ENCODE assay signal across 19 cellular contexts in genomic region chr10:28284126-28284525, GRCh38. TPM values are rescaled to one million over a fixed set of nuclear protein-coding genes. Genes with fewer than 3 reads are reported as not detected.
DNase-seq lines count a peak whose midpoint lies in the region; ATAC-seq and TF ChIP-seq lines count a peak whose summit lies in the region.
"Had no signal": no experiment of that assay in that cellular context is flagged by ENCODE, and none has a peak within 500 bp of the region (broad histone marks: within the 10 kb centered on the region; RNA-seq: fewer than 3 reads in every experiment).

No MANE protein-coding gene starts in this region.

- H3K4me3 ChIP-seq in GM23338 (no peak overlapping the region), OCI-LY7 (ENCODE audit: low read depth, low read length, poor library complexity, severe bottlenecking) (peak overlapping the region; percentile 3), esophagus squamous epithelium (no peak overlapping the region), prostate gland (no peak overlapping the region)
- H3K4me3 ChIP-seq: coronary artery, testis had no signal

- CTCF ChIA-PET in OCI-LY7 (lab: Charles Lee; ENCODE audit: unreplicated experiment), result interaction anchor here (1.0 kb wide), 1 partner anchor 19 kb away, joined by 3 read pairs; the partner anchor contains the start of gene MPP7
- CTCF ChIA-PET in activated naive CD4-positive, alpha-beta T cell treated with anti-CD3 and anti-CD28 coated beads for 36 hours (lab: Charles Lee), result interaction anchor here (1.0 to 1.7 kb wide), 3 partner anchors 13 to 97 kb away, joined by 3 to 7 read pairs (median 3); no protein-coding TSS in a partner anchor

- no peak for ATAC-seq in GM23338
- ATAC-seq in GM19452 (IDR thresholded peaks at IDR 0.05; ENCODE audit: unreplicated experiment), result no peak
- ATAC-seq: right cardiac atrium had no signal

- TF ChIP-seq CTCF in GM23338 (conservative IDR thresholded peaks at IDR 0.05; ENCODE audit: low read depth in 2 of 2) (no peak), OCI-LY7 (conservative IDR thresholded peaks at IDR 0.05; ENCODE audit: low read length) (no peak), esophagus squamous epithelium (IDR thresholded peaks at IDR 0.05) (no peak), prostate gland (IDR thresholded peaks at IDR 0.05) (no peak)

- H3K27me3 Mint-ChIP-seq in GM23338 (ENCODE audit: insufficient read depth, low read depth, poor library complexity), result no peaks in the 10 kb centered on the region
- no peaks in the 10 kb centered on the region for H3K27me3 Mint-ChIP-seq in activated naive CD4-positive, alpha-beta T cell treated with anti-CD3 and anti-CD28 coated beads for 36 hours (ENCODE audit: low read depth)
- H3K27me3 Mint-ChIP-seq: activated B cell treated with CpG ODN at 0.5 μM for 24 hours had no signal

- H3K9me3 Mint-ChIP-seq in GM23338, result no peaks in the 10 kb centered on the region
- no peaks in the 10 kb centered on the region for H3K9me3 Mint-ChIP-seq in activated naive CD4-positive, alpha-beta T cell treated with anti-CD3 and anti-CD28 coated beads for 36 hours
- H3K9me3 Mint-ChIP-seq: activated B cell treated with CpG ODN at 0.5 μM for 24 hours, IgD-negative memory B cell, immature natural killer cell, neural crest cell had no signal

- no peak for TF ChIP-seq POLR2A in esophagus squamous epithelium (IDR thresholded peaks at IDR 0.05)
- TF ChIP-seq POLR2A in prostate gland (IDR thresholded peaks at IDR 0.05), result no peak

- peaks cover 20% of the 10 kb centered on the region for H3K4me1 Mint-ChIP-seq in GM23338
- H3K4me1 Mint-ChIP-seq in activated naive CD4-positive, alpha-beta T cell treated with anti-CD3 and anti-CD28 coated beads for 36 hours (ENCODE audit: low read depth), result peaks cover 58% of the 10 kb centered on the region

- H3K27me3 ChIP-seq in GM23338 (ENCODE audit: insufficient read depth) (no peaks in the 10 kb centered on the region), esophagus squamous epithelium (no peaks in the 10 kb centered on the region), prostate gland (replicated peaks; ENCODE audit: insufficient read depth) (no peaks in the 10 kb centered on the region)
- H3K27me3 ChIP-seq: testis had no signal

- no peaks in the 10 kb centered on the region for H3K79me2 ChIP-seq in GM23338 (replicated peaks; ENCODE audit: insufficient read depth)
- peaks cover 45% of the 10 kb centered on the region; the same call in 1 of the 2 replicates for H3K79me2 ChIP-seq in OCI-LY7 (ENCODE audit: insufficient read depth, low read depth, low read length)

- H3K9me3 ChIP-seq in OCI-LY7 (ENCODE audit: low read length) (no peaks in the 10 kb centered on the region), esophagus squamous epithelium (no peaks in the 10 kb centered on the region), prostate gland (no peaks in the 10 kb centered on the region)
- H3K9me3 ChIP-seq: testis had no signal

- H3K27ac Mint-ChIP-seq in GM23338, result peak overlapping the region; percentile 26; the same call in 1 of the 2 replicates
- H3K27ac Mint-ChIP-seq in activated naive CD4-positive, alpha-beta T cell treated with anti-CD3 and anti-CD28 coated beads for 36 hours, result no peak overlapping the region
- H3K27ac Mint-ChIP-seq: activated B cell treated with CpG ODN at 0.5 μM for 24 hours had no signal

- no peaks in the 10 kb centered on the region for H4K20me1 ChIP-seq in GM23338 (replicated peaks; ENCODE audit: insufficient read depth)
- H4K20me1 ChIP-seq in OCI-LY7 (ENCODE audit: insufficient read depth, low read length), result no peaks in the 10 kb centered on the region

- POLR2A ChIA-PET in OCI-LY7 (lab: Charles Lee), result interaction anchor here (1.0 to 2.4 kb wide), 11 partner anchors 9 to 75 kb away, joined by 3 to 16 read pairs (median 6); no protein-coding TSS in a partner anchor

- H3K4me1 ChIP-seq in GM23338 (ENCODE audit: insufficient read depth) (0 out of 2 replicates have a peak, but pooled peaks cover 9% of the 10 kb centered on the region), OCI-LY7 (ENCODE audit: insufficient read depth, low read length, poor library complexity, severe bottlenecking) (peaks cover 75% of the 10 kb centered on the region), esophagus squamous epithelium (peaks cover 0 to 51% (median 23%) of the 10 kb centered on the region in 3 donors), prostate gland (replicated peaks) (peaks cover 5% of the 10 kb centered on the region)
- H3K4me1 ChIP-seq: testis had no signal

- H3K9me2 ChIP-seq in GM23338 (ENCODE audit: insufficient read depth), result no peaks in the 10 kb centered on the region
- H3K9me2 ChIP-seq in OCI-LY7 (ENCODE audit: insufficient read depth, low read length), result no peaks in the 10 kb centered on the region

- no TSS peak for BruUV-seq in OCI-LY7 (replicated peaks; lab: Mats Ljungman, UMichigan)

- H3K4me3 Mint-ChIP-seq in GM23338, result no peak overlapping the region
- H3K4me3 Mint-ChIP-seq in activated naive CD4-positive, alpha-beta T cell treated with anti-CD3 and anti-CD28 coated beads for 36 hours, result no peak overlapping the region
- H3K4me3 Mint-ChIP-seq: activated B cell treated with CpG ODN at 0.5 μM for 24 hours, IgD-negative memory B cell, immature natural killer cell, neural crest cell had no signal

- H3K36me3 ChIP-seq in GM23338 (ENCODE audit: insufficient read depth) (no peaks in the 10 kb centered on the region), OCI-LY7 (ENCODE audit: insufficient read depth, low read length) (no peaks in the 10 kb centered on the region; the same call in 1 of the 2 replicates), esophagus squamous epithelium (no peaks in the 10 kb centered on the region), prostate gland (no peaks in the 10 kb centered on the region)

- H3F3A ChIP-seq in GM23338 (replicated peaks; ENCODE audit: low read depth), result no peaks in the 10 kb centered on the region

- H3K27ac ChIP-seq in GM23338 (ENCODE audit: low read depth) (no peak overlapping the region), OCI-LY7 (ENCODE audit: low read depth, low read length, poor library complexity, severe bottlenecking) (peak overlapping the region; percentile 97), esophagus squamous epithelium (peak overlapping the region; percentile 50 to 72 (median 54)), prostate gland (peak overlapping the region; percentile 38 to 52)
- H3K27ac ChIP-seq: testis had no signal

- no peak overlapping the region for H3K4me2 ChIP-seq in GM23338
- H3K4me2 ChIP-seq in OCI-LY7 (ENCODE audit: low read length), result peak overlapping the region; percentile 74

- H3K36me3 Mint-ChIP-seq in GM23338 (ENCODE audit: low read depth), result no peaks in the 10 kb centered on the region
- no peaks in the 10 kb centered on the region for H3K36me3 Mint-ChIP-seq in activated naive CD4-positive, alpha-beta T cell treated with anti-CD3 and anti-CD28 coated beads for 36 hours (ENCODE audit: low read depth)
- H3K36me3 Mint-ChIP-seq: immature natural killer cell had no signal

- no peak for DNase-seq in GM23338 (ENCODE audit: low spot score)
- DNase-seq in OCI-LY7 (ENCODE audit: low spot score), result peak; percentile 45
- no peak for DNase-seq in esophagus squamous epithelium (lab: John Stamatoyannopoulos, UW)
- peak; percentile 70 for DNase-seq in prostate gland (ENCODE audit: low spot score)
- no peak for DNase-seq in NCI-H2196 (lab: John Stamatoyannopoulos, UW; ENCODE audit: unreplicated experiment)
- DNase-seq in activated naive CD4-positive, alpha-beta T cell treated with anti-CD3 and anti-CD28 coated beads for 36 hours, result no peak
- no peak for DNase-seq in NCI-H510A treated with DMSO at 0.1 percent for 48 hours (lab: John Stamatoyannopoulos, UW)
- DNase-seq: activated B cell treated with CpG ODN at 0.5 μM for 24 hours; activated gamma-delta T cell; DMS79; immature natural killer cell; NCI-H774; right cardiac atrium; stimulated activated CD4-positive, alpha-beta T cell treated with anti-CD3 and anti-CD28 coated beads, Interleukin-2, amount 100 ng/mL, for 24 hours; testis had no signal

- intact Hi-C loops in OCI-LY7 (cut with micrococcal nuclease; ENCODE audit: unreplicated experiment) (no loop called here), esophagus squamous epithelium (cut with DNase I) (no loop called here), prostate gland (cut with DNase I) (no loop called here)
- intact Hi-C loops in activated naive CD4-positive, alpha-beta T cell treated with anti-CD3 and anti-CD28 coated beads for 36 hours (cut with micrococcal nuclease), result no loop called here

- H2AFZ ChIP-seq in GM23338 (no peak overlapping the region), OCI-LY7 (ENCODE audit: low read length) (peak overlapping the region; percentile 35; the same call in 1 of the 2 replicates)

TF ChIP-seq in GM23338, 12 proteins besides CTCF, POLR2A, EP300 and RAD21 (continues in another document):
- no peak for TF ChIP-seq CREB1 (CRISPR knock-in tag; IDR thresholded peaks at IDR 0.05; ENCODE audit: low read depth)
- no peak for TF ChIP-seq ETS1 (IDR thresholded peaks at IDR 0.05)

RNA-seq across cellular contexts. Expression of gene MPP7, which starts 18.7 kb away (rescaled TPM):
- total RNA-seq in GM23338 (2014; rRNA removed; shearing (Covaris generic)), result 8.0 and 9.4 TPM in 2 replicates
- 3.9 and 5.0 TPM in 2 replicates for polyA plus RNA-seq in GM23338 (2016; fragmentation: Nextera tagmentation; extraction: Ambion mirVana)
- 15.0 and 20.4 TPM in 2 replicates for total RNA-seq in OCI-LY7 (2014; rRNA removed; shearing (Covaris generic))
- total RNA-seq in OCI-LY7 (2022), result 19.6 and 26.4 TPM in 2 replicates
- total RNA-seq in esophagus squamous epithelium, result 10 to 100 TPM; 34.3 to 43.3 (median 37.0) TPM
- total RNA-seq in prostate gland, result 10 to 100 TPM; 10.1 to 16.1 TPM
- 10 to 100 TPM; 23.6 to 25.4 TPM for total RNA-seq in activated naive CD4-positive, alpha-beta T cell treated with anti-CD3 and anti-CD28 coated beads for 36 hours

Comparison
In these comparisons a context has a peak if more than half of its experiments do, and no peak if none do; other contexts are left out.
1. DNase-seq: peak in OCI-LY7 (single experiment) and prostate gland (single experiment); none in GM23338 (single experiment), esophagus squamous epithelium (single experiment), NCI-H2196 (single experiment), activated naive CD4-positive, alpha-beta T cell treated with anti-CD3 and anti-CD28 coated beads for 36 hours (single experiment) and NCI-H510A treated with DMSO at 0.1 percent for 48 hours (single experiment).